Comparison of ENCODE assay signal across 22 cellular contexts in genomic region chr3:69749461-69749860, GRCh38. TPM values are rescaled to one million over a fixed set of nuclear protein-coding genes. Genes with fewer than 3 reads are reported as not detected.
"Had no signal": no experiment of that assay in that cellular context is flagged by ENCODE, and none has a peak within 500 bp of the region (broad histone marks: within the 10 kb centered on the region; RNA-seq: fewer than 3 reads in every experiment).

No MANE protein-coding gene starts in this region.

- H3K9me3 ChIP-seq: body of pancreas had no signal

- FAIRE-seq: endometrium, islet of Langerhans had no signal

- H3K36me3 Mint-ChIP-seq: activated naive CD8-positive, alpha-beta T cell treated with anti-CD3 and anti-CD28 coated beads, Interleukin-2, amount 10 ng/mL, durations not matched to agents 7 days and 5 days had no signal

- H3K27me3 ChIP-seq: body of pancreas, hepatocyte had no signal

- H3K9me3 Mint-ChIP-seq: activated CD4-positive, alpha-beta memory T cell treated with anti-CD3 and anti-CD28 coated beads, Interleukin-2, amount 10 ng/mL, durations not matched to agents 7 days and 5 days; activated naive CD8-positive, alpha-beta T cell treated with anti-CD3 and anti-CD28 coated beads, Interleukin-2, amount 10 ng/mL, durations not matched to agents 7 days and 5 days; activated T-helper 17 cell treated with anti-CD3 and anti-CD28 coated beads, Interleukin-2, amount 50 U/mL, for 72 hours had no signal

- H3K4me3 Mint-ChIP-seq: activated CD4-positive, alpha-beta memory T cell treated with anti-CD3 and anti-CD28 coated beads, Interleukin-2, amount 10 ng/mL, durations not matched to agents 7 days and 5 days; activated naive CD8-positive, alpha-beta T cell treated with anti-CD3 and anti-CD28 coated beads, Interleukin-2, amount 10 ng/mL, durations not matched to agents 7 days and 5 days; activated T-helper 17 cell treated with anti-CD3 and anti-CD28 coated beads, Interleukin-2, amount 50 U/mL, for 72 hours; mesothelial cell of epicardium; nephron had no signal

- ATAC-seq: activated T-helper 17 cell treated with anti-CD3 and anti-CD28 coated beads, Interleukin-2, amount 50 U/mL, for 72 hours; body of pancreas; left colon; stimulated activated naive CD8-positive, alpha-beta T cell treated with anti-CD3 and anti-CD28 coated beads, Interleukin-15, Interleukin-2, amounts not matched to agents 100 U/mL and 50 U/mL, for 24 hours had no signal

- H3K27ac ChIP-seq: body of pancreas, hepatocyte, parathyroid adenoma had no signal

- H3K4me3 ChIP-seq: body of pancreas, hepatocyte, lung had no signal

- H3K27ac Mint-ChIP-seq: activated CD4-positive, alpha-beta memory T cell treated with anti-CD3 and anti-CD28 coated beads, Interleukin-2, amount 10 ng/mL, durations not matched to agents 7 days and 5 days; activated naive CD8-positive, alpha-beta T cell treated with anti-CD3 and anti-CD28 coated beads, Interleukin-2, amount 10 ng/mL, durations not matched to agents 7 days and 5 days; activated T-helper 17 cell treated with anti-CD3 and anti-CD28 coated beads, Interleukin-2, amount 50 U/mL, for 72 hours; mesothelial cell of epicardium; nephron had no signal

- H3K27me3 Mint-ChIP-seq: activated CD4-positive, alpha-beta memory T cell treated with anti-CD3 and anti-CD28 coated beads, Interleukin-2, amount 10 ng/mL, durations not matched to agents 7 days and 5 days; activated naive CD8-positive, alpha-beta T cell treated with anti-CD3 and anti-CD28 coated beads, Interleukin-2, amount 10 ng/mL, durations not matched to agents 7 days and 5 days; activated T-helper 17 cell treated with anti-CD3 and anti-CD28 coated beads, Interleukin-2, amount 50 U/mL, for 72 hours had no signal

- DNase-seq: activated CD4-positive, alpha-beta memory T cell treated with anti-CD3 and anti-CD28 coated beads, Interleukin-2, amount 10 ng/mL, durations not matched to agents 7 days and 5 days; activated CD4-positive, alpha-beta T cell treated with anti-CD3 and anti-CD28 coated beads for 48 hours; activated CD4-positive, CD25-positive, alpha-beta regulatory T cell; activated naive CD4-positive, alpha-beta T cell; activated naive CD8-positive, alpha-beta T cell treated with anti-CD3 and anti-CD28 coated beads, Interleukin-2, amount 10 ng/mL, durations not matched to agents 7 days and 5 days; activated T-cell treated with anti-CD3 and anti-CD28 coated beads, Interleukin-2, amount 50 U/mL, for 1 hour; body of pancreas; cortex of kidney; left colon; stimulated activated CD4-positive, alpha-beta T cell treated with anti-CD3 and anti-CD28 coated beads, Interleukin-2, amount 100 ng/mL, for 24 hours; stimulated activated naive CD8-positive, alpha-beta T cell treated with anti-CD3 and anti-CD28 coated beads, Interleukin-15, Interleukin-2, amounts not matched to agents 100 U/mL and 50 U/mL, for 24 hours; T1000; trophoblast cell had no signal

- H3K4me1 Mint-ChIP-seq: activated CD4-positive, alpha-beta memory T cell treated with anti-CD3 and anti-CD28 coated beads, Interleukin-2, amount 10 ng/mL, durations not matched to agents 7 days and 5 days; activated T-helper 17 cell treated with anti-CD3 and anti-CD28 coated beads, Interleukin-2, amount 50 U/mL, for 72 hours; mesothelial cell of epicardium; nephron had no signal

RNA-seq across cellular contexts. Expression of gene MITF, which starts 10.2 kb away (rescaled TPM):
- total RNA-seq: activated CD4-positive, alpha-beta memory T cell treated with anti-CD3 and anti-CD28 coated beads, Interleukin-2, amount 10 ng/mL, durations not matched to agents 7 days and 5 days; activated T-helper 17 cell treated with anti-CD3 and anti-CD28 coated beads, Interleukin-2, amount 50 U/mL, for 72 hours; T-helper 1 cell treated with Interleukin-12 subunit alpha and Interleukin-12 subunit beta and Interleukin-4 antibody, amounts not matched to agents 30 ng/mL and 1 ng/mL, for 36 hours had no signal
